Comparison of ENCODE assay signal across 1 cellular context in the genomic region with DNA sequence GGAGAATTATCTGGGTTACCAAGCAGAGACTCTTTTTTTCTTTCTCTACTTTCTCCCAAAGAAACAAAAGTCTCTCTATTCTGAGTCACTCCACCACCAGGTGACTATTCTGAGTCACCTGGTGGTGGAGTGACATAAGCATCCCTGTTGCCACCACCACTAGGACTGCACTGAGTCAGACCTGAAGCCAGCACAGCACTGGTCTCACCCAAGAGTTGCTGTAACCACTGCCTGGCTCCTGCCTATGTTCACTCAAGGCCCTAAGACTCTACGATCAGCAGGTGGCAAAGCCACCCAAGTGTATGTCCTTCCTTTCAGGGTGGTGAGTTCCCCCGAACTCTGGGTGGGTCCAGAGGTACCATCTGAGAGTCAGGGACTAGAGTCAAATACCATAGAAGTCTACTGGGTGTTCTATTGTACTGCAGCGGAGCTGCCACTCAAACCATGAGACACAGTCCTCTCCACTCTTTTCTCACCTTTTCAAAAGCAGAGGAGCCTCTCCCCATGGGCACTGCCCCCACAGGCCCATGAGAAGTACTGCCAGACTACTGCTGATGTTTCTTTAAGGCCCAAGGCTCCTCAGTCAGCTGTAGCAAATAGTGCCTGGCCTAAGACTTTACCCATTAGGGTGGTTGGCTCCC.
TF ChIP-seq lines count a peak whose summit lies in the region.

No MANE protein-coding gene starts in this region.

TF ChIP-seq in GM12878, 131 proteins besides CTCF, POLR2A, EP300 and RAD21:
- TF ChIP-seq BRCA1 (IDR thresholded peaks at IDR 0.05; ENCODE audit: low read depth, low read length) (no peak), ZZZ3 (IDR thresholded peaks at IDR 0.05; ENCODE audit: control insufficient read depth, insufficient read length, low read depth) (no peak), EGR1 (IDR thresholded peaks at IDR 0.05; ENCODE audit: borderline replicate concordance in 1 of 2, low read depth in 2 of 2, low read length in 2 of 2) (no peak), IKZF2 (IDR thresholded peaks at IDR 0.05) (no peak), JUNB (IDR thresholded peaks at IDR 0.05) (peak; percentile 37; the same call in 1 of the 2 replicates)
- TF ChIP-seq, protein P1, sequence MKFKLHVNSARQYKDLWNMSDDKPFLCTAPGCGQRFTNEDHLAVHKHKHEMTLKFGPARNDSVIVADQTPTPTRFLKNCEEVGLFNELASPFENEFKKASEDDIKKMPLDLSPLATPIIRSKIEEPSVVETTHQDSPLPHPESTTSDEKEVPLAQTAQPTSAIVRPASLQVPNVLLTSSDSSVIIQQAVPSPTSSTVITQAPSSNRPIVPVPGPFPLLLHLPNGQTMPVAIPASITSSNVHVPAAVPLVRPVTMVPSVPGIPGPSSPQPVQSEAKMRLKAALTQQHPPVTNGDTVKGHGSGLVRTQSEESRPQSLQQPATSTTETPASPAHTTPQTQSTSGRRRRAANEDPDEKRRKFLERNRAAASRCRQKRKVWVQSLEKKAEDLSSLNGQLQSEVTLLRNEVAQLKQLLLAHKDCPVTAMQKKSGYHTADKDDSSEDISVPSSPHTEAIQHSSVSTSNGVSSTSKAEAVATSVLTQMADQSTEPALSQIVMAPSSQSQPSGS (IDR thresholded peaks at IDR 0.05; ENCODE audit: low read length) = no peak
TF ChIP-seq in GM12878: peak in this region for 1.
